2 cellular contexts compared by ENCODE assay signal in the genomic region with DNA sequence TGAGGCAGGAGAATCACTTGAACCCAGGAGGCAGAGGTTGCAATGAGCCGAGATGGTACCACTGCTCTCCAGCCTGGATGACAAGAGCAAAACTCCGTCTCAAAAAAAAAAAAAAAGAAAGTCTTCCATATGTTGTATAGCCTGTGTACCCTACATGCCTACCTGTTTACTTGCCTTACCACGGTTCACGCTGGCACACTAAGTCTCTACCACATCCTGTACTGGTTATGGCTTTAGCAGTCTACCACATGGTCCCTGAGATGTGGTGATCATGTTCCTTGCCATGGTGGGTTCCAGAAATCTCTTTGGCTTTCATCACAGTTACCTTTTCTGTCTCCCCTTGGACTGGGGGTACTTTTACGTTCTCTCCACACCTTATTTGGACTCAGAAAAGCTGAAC.
TF ChIP-seq lines count a peak whose summit lies in the region.

No MANE protein-coding gene starts in this region.

TF ChIP-seq in GM23338, 12 proteins besides CTCF, POLR2A, EP300 and RAD21 (continued from another document and continues in another):
- TF ChIP-seq, protein P1, sequence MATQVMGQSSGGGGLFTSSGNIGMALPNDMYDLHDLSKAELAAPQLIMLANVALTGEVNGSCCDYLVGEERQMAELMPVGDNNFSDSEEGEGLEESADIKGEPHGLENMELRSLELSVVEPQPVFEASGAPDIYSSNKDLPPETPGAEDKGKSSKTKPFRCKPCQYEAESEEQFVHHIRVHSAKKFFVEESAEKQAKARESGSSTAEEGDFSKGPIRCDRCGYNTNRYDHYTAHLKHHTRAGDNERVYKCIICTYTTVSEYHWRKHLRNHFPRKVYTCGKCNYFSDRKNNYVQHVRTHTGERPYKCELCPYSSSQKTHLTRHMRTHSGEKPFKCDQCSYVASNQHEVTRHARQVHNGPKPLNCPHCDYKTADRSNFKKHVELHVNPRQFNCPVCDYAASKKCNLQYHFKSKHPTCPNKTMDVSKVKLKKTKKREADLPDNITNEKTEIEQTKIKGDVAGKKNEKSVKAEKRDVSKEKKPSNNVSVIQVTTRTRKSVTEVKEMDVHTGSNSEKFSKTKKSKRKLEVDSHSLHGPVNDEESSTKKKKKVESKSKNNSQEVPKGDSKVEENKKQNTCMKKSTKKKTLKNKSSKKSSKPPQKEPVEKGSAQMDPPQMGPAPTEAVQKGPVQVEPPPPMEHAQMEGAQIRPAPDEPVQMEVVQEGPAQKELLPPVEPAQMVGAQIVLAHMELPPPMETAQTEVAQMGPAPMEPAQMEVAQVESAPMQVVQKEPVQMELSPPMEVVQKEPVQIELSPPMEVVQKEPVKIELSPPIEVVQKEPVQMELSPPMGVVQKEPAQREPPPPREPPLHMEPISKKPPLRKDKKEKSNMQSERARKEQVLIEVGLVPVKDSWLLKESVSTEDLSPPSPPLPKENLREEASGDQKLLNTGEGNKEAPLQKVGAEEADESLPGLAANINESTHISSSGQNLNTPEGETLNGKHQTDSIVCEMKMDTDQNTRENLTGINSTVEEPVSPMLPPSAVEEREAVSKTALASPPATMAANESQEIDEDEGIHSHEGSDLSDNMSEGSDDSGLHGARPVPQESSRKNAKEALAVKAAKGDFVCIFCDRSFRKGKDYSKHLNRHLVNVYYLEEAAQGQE (IDR thresholded peaks at IDR 0.05; ENCODE audit: unreplicated experiment) = no peak
- no peak for TF ChIP-seq EZH2 (IDR thresholded peaks at IDR 0.05; ENCODE audit: low read depth, unreplicated experiment)
- no peak for TF ChIP-seq ZNF114 (CRISPR knock-in tag; IDR thresholded peaks at IDR 0.05)
- TF ChIP-seq, protein P2, sequence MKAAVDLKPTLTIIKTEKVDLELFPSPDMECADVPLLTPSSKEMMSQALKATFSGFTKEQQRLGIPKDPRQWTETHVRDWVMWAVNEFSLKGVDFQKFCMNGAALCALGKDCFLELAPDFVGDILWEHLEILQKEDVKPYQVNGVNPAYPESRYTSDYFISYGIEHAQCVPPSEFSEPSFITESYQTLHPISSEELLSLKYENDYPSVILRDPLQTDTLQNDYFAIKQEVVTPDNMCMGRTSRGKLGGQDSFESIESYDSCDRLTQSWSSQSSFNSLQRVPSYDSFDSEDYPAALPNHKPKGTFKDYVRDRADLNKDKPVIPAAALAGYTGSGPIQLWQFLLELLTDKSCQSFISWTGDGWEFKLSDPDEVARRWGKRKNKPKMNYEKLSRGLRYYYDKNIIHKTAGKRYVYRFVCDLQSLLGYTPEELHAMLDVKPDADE (IDR thresholded peaks at IDR 0.05) = no peak
- TF ChIP-seq CREB1 (CRISPR knock-in tag; IDR thresholded peaks at IDR 0.05; ENCODE audit: low read depth) = no peak
- no peak for TF ChIP-seq JUNB (IDR thresholded peaks at IDR 0.05; ENCODE audit: unreplicated experiment)
- no peak for TF ChIP-seq STAT1 (IDR thresholded peaks at IDR 0.05; ENCODE audit: unreplicated experiment)
- TF ChIP-seq, protein P3, sequence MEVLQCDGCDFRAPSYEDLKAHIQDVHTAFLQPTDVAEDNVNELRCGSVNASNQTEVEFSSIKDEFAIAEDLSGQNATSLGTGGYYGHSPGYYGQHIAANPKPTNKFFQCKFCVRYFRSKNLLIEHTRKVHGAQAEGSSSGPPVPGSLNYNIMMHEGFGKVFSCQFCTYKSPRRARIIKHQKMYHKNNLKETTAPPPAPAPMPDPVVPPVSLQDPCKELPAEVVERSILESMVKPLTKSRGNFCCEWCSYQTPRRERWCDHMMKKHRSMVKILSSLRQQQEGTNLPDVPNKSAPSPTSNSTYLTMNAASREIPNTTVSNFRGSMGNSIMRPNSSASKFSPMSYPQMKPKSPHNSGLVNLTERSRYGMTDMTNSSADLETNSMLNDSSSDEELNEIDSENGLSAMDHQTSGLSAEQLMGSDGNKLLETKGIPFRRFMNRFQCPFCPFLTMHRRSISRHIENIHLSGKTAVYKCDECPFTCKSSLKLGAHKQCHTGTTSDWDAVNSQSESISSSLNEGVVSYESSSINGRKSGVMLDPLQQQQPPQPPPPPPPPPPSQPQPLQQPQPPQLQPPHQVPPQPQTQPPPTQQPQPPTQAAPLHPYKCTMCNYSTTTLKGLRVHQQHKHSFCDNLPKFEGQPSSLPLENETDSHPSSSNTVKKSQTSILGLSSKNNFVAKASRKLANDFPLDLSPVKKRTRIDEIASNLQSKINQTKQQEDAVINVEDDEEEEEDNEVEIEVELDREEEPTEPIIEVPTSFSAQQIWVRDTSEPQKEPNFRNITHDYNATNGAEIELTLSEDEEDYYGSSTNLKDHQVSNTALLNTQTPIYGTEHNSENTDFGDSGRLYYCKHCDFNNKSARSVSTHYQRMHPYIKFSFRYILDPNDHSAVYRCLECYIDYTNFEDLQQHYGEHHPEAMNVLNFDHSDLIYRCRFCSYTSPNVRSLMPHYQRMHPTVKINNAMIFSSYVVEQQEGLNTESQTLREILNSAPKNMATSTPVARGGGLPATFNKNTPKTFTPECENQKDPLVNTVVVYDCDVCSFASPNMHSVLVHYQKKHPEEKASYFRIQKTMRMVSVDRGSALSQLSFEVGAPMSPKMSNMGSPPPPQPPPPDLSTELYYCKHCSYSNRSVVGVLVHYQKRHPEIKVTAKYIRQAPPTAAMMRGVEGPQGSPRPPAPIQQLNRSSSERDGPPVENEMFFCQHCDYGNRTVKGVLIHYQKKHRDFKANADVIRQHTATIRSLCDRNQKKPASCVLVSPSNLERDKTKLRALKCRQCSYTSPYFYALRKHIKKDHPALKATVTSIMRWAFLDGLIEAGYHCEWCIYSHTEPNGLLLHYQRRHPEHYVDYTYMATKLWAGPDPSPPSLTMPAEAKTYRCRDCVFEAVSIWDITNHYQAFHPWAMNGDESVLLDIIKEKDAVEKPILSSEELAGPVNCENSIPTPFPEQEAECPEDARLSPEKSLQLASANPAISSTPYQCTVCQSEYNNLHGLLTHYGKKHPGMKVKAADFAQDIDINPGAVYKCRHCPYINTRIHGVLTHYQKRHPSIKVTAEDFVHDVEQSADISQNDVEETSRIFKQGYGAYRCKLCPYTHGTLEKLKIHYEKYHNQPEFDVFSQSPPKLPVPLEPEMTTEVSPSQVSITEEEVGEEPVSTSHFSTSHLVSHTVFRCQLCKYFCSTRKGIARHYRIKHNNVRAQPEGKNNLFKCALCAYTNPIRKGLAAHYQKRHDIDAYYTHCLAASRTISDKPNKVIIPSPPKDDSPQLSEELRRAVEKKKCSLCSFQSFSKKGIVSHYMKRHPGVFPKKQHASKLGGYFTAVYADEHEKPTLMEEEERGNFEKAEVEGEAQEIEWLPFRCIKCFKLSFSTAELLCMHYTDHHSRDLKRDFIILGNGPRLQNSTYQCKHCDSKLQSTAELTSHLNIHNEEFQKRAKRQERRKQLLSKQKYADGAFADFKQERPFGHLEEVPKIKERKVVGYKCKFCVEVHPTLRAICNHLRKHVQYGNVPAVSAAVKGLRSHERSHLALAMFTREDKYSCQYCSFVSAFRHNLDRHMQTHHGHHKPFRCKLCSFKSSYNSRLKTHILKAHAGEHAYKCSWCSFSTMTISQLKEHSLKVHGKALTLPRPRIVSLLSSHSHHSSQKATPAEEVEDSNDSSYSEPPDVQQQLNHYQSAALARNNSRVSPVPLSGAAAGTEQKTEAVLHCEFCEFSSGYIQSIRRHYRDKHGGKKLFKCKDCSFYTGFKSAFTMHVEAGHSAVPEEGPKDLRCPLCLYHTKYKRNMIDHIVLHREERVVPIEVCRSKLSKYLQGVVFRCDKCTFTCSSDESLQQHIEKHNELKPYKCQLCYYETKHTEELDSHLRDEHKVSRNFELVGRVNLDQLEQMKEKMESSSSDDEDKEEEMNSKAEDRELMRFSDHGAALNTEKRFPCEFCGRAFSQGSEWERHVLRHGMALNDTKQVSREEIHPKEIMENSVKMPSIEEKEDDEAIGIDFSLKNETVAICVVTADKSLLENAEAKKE (CRISPR knock-in tag; IDR thresholded peaks at IDR 0.05) = no peak
- TF ChIP-seq EZH2phosphoT487 (IDR thresholded peaks at IDR 0.05; ENCODE audit: unreplicated experiment) = no peak
- TF ChIP-seq POLR2AphosphoS5 (IDR thresholded peaks at IDR 0.05; ENCODE audit: low read depth) = no peak

TF ChIP-seq in GM12878, 131 proteins besides CTCF, POLR2A, EP300 and RAD21 (continued from another document):
- TF ChIP-seq ZBED1 (IDR thresholded peaks at IDR 0.05; ENCODE audit: borderline replicate concordance) (no peak), ATF7 (IDR thresholded peaks at IDR 0.05; ENCODE audit: low read depth) (no peak), NR2C2 (IDR thresholded peaks at IDR 0.05; ENCODE audit: borderline replicate concordance, control insufficient read depth, insufficient read length, low read depth) (no peak), SIX5 (IDR thresholded peaks at IDR 0.05; ENCODE audit: low read depth, low read length, severe bottlenecking) (no peak), SREBF2 (IDR thresholded peaks at IDR 0.05; ENCODE audit: low read length) (no peak), ZNF207 (IDR thresholded peaks at IDR 0.05; ENCODE audit: borderline replicate concordance) (no peak), YY1 (IDR thresholded peaks at IDR 0.05; ENCODE audit: low read depth, low read length) (no peak), NR2C1 (IDR thresholded peaks at IDR 0.05) (no peak), TCF3 (IDR thresholded peaks at IDR 0.05; ENCODE audit: borderline replicate concordance, insufficient read depth, low read depth, low read length) (no peak)
- TF ChIP-seq, protein P4, sequence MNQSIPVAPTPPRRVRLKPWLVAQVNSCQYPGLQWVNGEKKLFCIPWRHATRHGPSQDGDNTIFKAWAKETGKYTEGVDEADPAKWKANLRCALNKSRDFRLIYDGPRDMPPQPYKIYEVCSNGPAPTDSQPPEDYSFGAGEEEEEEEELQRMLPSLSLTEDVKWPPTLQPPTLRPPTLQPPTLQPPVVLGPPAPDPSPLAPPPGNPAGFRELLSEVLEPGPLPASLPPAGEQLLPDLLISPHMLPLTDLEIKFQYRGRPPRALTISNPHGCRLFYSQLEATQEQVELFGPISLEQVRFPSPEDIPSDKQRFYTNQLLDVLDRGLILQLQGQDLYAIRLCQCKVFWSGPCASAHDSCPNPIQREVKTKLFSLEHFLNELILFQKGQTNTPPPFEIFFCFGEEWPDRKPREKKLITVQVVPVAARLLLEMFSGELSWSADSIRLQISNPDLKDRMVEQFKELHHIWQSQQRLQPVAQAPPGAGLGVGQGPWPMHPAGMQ (IDR thresholded peaks at IDR 0.05; ENCODE audit: borderline replicate concordance) = no peak
- TF ChIP-seq, protein P1 (IDR thresholded peaks at IDR 0.05; ENCODE audit: low read depth, low read length) = no peak
- TF ChIP-seq, protein P5, sequence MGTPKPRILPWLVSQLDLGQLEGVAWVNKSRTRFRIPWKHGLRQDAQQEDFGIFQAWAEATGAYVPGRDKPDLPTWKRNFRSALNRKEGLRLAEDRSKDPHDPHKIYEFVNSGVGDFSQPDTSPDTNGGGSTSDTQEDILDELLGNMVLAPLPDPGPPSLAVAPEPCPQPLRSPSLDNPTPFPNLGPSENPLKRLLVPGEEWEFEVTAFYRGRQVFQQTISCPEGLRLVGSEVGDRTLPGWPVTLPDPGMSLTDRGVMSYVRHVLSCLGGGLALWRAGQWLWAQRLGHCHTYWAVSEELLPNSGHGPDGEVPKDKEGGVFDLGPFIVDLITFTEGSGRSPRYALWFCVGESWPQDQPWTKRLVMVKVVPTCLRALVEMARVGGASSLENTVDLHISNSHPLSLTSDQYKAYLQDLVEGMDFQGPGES (IDR thresholded peaks at IDR 0.05) = no peak
- TF ChIP-seq, protein P6, sequence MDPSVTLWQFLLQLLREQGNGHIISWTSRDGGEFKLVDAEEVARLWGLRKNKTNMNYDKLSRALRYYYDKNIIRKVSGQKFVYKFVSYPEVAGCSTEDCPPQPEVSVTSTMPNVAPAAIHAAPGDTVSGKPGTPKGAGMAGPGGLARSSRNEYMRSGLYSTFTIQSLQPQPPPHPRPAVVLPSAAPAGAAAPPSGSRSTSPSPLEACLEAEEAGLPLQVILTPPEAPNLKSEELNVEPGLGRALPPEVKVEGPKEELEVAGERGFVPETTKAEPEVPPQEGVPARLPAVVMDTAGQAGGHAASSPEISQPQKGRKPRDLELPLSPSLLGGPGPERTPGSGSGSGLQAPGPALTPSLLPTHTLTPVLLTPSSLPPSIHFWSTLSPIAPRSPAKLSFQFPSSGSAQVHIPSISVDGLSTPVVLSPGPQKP (IDR thresholded peaks at IDR 0.05; ENCODE audit: low read depth, low read length) = no peak
